ENCODE assay signal across 21 cellular contexts in genomic region chr18:62683935-62684334, GRCh38. TPM values are rescaled to one million over a fixed set of nuclear protein-coding genes. Genes with fewer than 3 reads are reported as not detected.
DNase-seq lines count a peak whose midpoint lies in the region; ATAC-seq, FAIRE-seq and TF ChIP-seq lines count a peak whose summit lies in the region.
"Had no signal": no experiment of that assay in that cellular context is flagged by ENCODE, and none has a peak within 500 bp of the region (broad histone marks: within the 10 kb centered on the region; RNA-seq: fewer than 3 reads in every experiment).

No MANE protein-coding gene starts in this region.

- 5% methylated on average over 4 of the region's 4 CpGs for WGBS in K562 (ENCODE audit: insufficient coverage, low coverage, missing lambda C conversion rate)
- no CpG with 5 or more reads among the region's 4 CpGs for WGBS in mesendoderm (ENCODE audit: extremely low coverage, insufficient coverage, low lambda C conversion rate)

- no TSS peak for BruUV-seq in K562 (replicated peaks; lab: Mats Ljungman, UMichigan)

- H3K4me1 ChIP-seq in K562 (replicated peaks in 1 of 2; ENCODE audit: control insufficient read depth in 2 of 2, insufficient read depth in 2 of 2, low read length in 2 of 2), result no peaks in the 10 kb centered on the region
- H3K4me1 ChIP-seq in mesendoderm (ENCODE audit: control insufficient read depth, low read depth, low read length), result no peaks in the 10 kb centered on the region
- H3K4me1 ChIP-seq: BE2C, Peyer's patch had no signal

- H3K4me3 ChIP-seq in K562 (no peak overlapping the region), mesendoderm (ENCODE audit: low read length) (no peak overlapping the region)
- H3K4me3 ChIP-seq: Peyer's patch had no signal

- POLR2A ChIA-PET in K562 (lab: Yijun Ruan, JAX), result no interaction called here

- H3K36me3 ChIP-seq in K562 (ENCODE audit: control insufficient read depth, insufficient read depth, low read length) (no peaks in the 10 kb centered on the region), mesendoderm (ENCODE audit: control insufficient read depth, insufficient read depth, low read length) (no peaks in the 10 kb centered on the region)
- H3K36me3 ChIP-seq: BE2C, Peyer's patch had no signal

- H2BK15ac ChIP-seq in mesendoderm (replicated peaks; ENCODE audit: low read depth), result no peak overlapping the region

- CTCF ChIA-PET in K562 (lab: Yijun Ruan, JAX; ENCODE audit: low intra/inter-chr PET ratio), result no interaction called here

- no peak overlapping the region for H2BK5ac ChIP-seq in mesendoderm (ENCODE audit: low read length)

- H3K9ac ChIP-seq in K562 (ENCODE audit: insufficient read depth in 1 of 2, low read depth in 2 of 2, low read length in 2 of 2), result no peak overlapping the region
- H3K9ac ChIP-seq in mesendoderm (ENCODE audit: low read length), result no peak overlapping the region
- H3K9ac ChIP-seq: KMS-11, SK-N-SH had no signal

- no peak overlapping the region for H2AK5ac ChIP-seq in mesendoderm (ENCODE audit: low read length)

- no peak overlapping the region for H3K18ac ChIP-seq in mesendoderm (ENCODE audit: low read length)

- no peak for TF ChIP-seq EP300 in K562 (IDR thresholded peaks at IDR 0.05; ENCODE audit: low read length)

- TF ChIP-seq CTCF in K562 (IDR thresholded peaks at IDR 0.05 in 2 of 3, conservative IDR thresholded peaks at IDR 0.05 in 1 of 3; ENCODE audit: insufficient read depth in 2 of 3, low read depth in 1 of 3, low read length in 3 of 3), result no peak

- no peaks in the 10 kb centered on the region for H4K20me1 ChIP-seq in K562 (replicated peaks; ENCODE audit: control insufficient read depth, insufficient read depth, low read length)

- H3K23ac ChIP-seq in mesendoderm (ENCODE audit: low read length), result no peak overlapping the region

- intact Hi-C loops in K562 (cut with micrococcal nuclease), result no loop called here

- no peaks in the 10 kb centered on the region for H3K79me1 ChIP-seq in mesendoderm (ENCODE audit: low read length)

- no peak overlapping the region for H2BK120ac ChIP-seq in mesendoderm (ENCODE audit: low read depth, low read length)

- H4K8ac ChIP-seq in mesendoderm (ENCODE audit: low read depth, low read length), result no peak overlapping the region

- H3K4me2 ChIP-seq in K562 (ENCODE audit: insufficient read depth, low read length), result no peak overlapping the region
- H3K4me2 ChIP-seq in mesendoderm (ENCODE audit: low read length), result no peak overlapping the region
- H3K4me2 ChIP-seq: KMS-11, SK-N-SH had no signal

- in situ Hi-C loops in K562 (cut with MboI), result no loop called here

- no peak overlapping the region for H3K56ac ChIP-seq in mesendoderm (ENCODE audit: low read length)

- FAIRE-seq in K562 (lab: Jason Lieb, UNC), result no peak
- FAIRE-seq: GM18507 had no signal

- no peak for TF ChIP-seq RAD21 in K562 (CRISPR knock-in tag; conservative IDR thresholded peaks at IDR 0.05 in 1 of 2, IDR thresholded peaks at IDR 0.05 in 1 of 2)

- H4K5ac ChIP-seq in mesendoderm (ENCODE audit: low read length), result no peak overlapping the region

- no peaks in the 10 kb centered on the region for H3K9me3 ChIP-seq in K562 (replicated peaks; ENCODE audit: control insufficient read depth, insufficient read depth, low read depth, low read length)
- H3K9me3 ChIP-seq: BE2C, Peyer's patch, SK-N-SH had no signal

- 0 out of 2 replicates have a peak overlapping the region, but pooled peaks have one; percentile 31 for H2AFZ ChIP-seq in K562 (ENCODE audit: low read depth, low read length)

- no peaks in the 10 kb centered on the region for H3K9me1 ChIP-seq in K562 (ENCODE audit: control insufficient read depth, insufficient read depth, low read length)

- DNase-seq in ELF-1 (ENCODE audit: low read depth, low spot score) (peak; percentile 79), K562 (ENCODE audit: extremely low read depth in 1 of 4, low spot score in 3 of 4) (no peak), mesendoderm (peak; percentile 69), retina (peak; percentile 29), iPS-NIHi7 (ENCODE audit: extremely low spot score) (no peak)
- DNase-seq: 8988T, ACHN, BE2C, Calu3, HCEC 1CT, IMR-90, MM.1S, NCI-H2029, NCI-H526 treated with DMSO at 0.1 percent for 48 hours, Peyer's patch, SIG-M5, SK-N-SH had no signal

- H3K27ac ChIP-seq in K562 (ENCODE audit: extremely low read depth, low read depth, low read length), result no peak overlapping the region
- H3K27ac ChIP-seq in mesendoderm (ENCODE audit: low read depth, low read length), result no peak overlapping the region
- H3K27ac ChIP-seq: KMS-11, Peyer's patch had no signal

- ATAC-seq in K562 (no peak), GM19395 (IDR thresholded peaks at IDR 0.05; ENCODE audit: unreplicated experiment) (no peak), HG03432 (IDR thresholded peaks at IDR 0.05; ENCODE audit: unreplicated experiment) (no peak)

- H3K79me2 ChIP-seq in K562 (ENCODE audit: control insufficient read depth, insufficient read depth, low read length) (no peaks in the 10 kb centered on the region), mesendoderm (ENCODE audit: control insufficient read depth, insufficient read depth, low read length) (no peaks in the 10 kb centered on the region)

- TF ChIP-seq POLR2A in K562 (conservative IDR thresholded peaks at IDR 0.05), result no peak

- H3K4ac ChIP-seq in mesendoderm (ENCODE audit: low read depth, low read length), result no peak overlapping the region

- H3K27me3 ChIP-seq in K562 (ENCODE audit: control insufficient read depth in 2 of 2, insufficient read depth in 2 of 2, low read length in 2 of 2) (no peaks in the 10 kb centered on the region), mesendoderm (ENCODE audit: insufficient read depth, low read length, poor library complexity) (no peaks in the 10 kb centered on the region)
- H3K27me3 ChIP-seq: BE2C, Peyer's patch had no signal

TF ChIP-seq in K562, 482 proteins besides CTCF, POLR2A, EP300 and RAD21:
- TF ChIP-seq ZNF644 (tag; IDR thresholded peaks at IDR 0.05; ENCODE audit: low read depth) (no peak), PHB2 (IDR thresholded peaks at IDR 0.05; ENCODE audit: low read depth) (no peak), ZNF511 (CRISPR knock-in tag; IDR thresholded peaks at IDR 0.05) (no peak), HOMEZ (CRISPR knock-in tag; IDR thresholded peaks at IDR 0.05) (no peak), CGGBP1 (CRISPR knock-in tag; IDR thresholded peaks at IDR 0.05) (no peak), RB1 (IDR thresholded peaks at IDR 0.05; ENCODE audit: low read depth) (no peak), CXXC5 (CRISPR knock-in tag; IDR thresholded peaks at IDR 0.05) (no peak)
TF ChIP-seq in K562: peak in this region for 0.

RNA-seq across cellular contexts. Expression of gene PHLPP1, which starts 31.4 kb away (rescaled TPM):
- total RNA-seq in K562 (2011; cell fraction: chromatin; rRNA removed; ENCODE audit: low replicate concordance), result 30.9 and 39.4 TPM in 2 replicates
- 13.0 and 15.7 TPM in 2 replicates for total RNA-seq in K562 (2011; cell fraction: nucleolus; rRNA removed)
- total RNA-seq in K562 (2011; cell fraction: nucleoplasm; rRNA removed), result 12.4 and 12.5 TPM in 2 replicates
- 4.9 and 5.8 TPM in 2 replicates for total RNA-seq in K562 (2014; rRNA removed)
- 4.5 and 4.6 TPM in 2 replicates for total RNA-seq in K562 (2014; rRNA removed; fragmentation: Illumina TruSeq; extraction: Trizol)
- total RNA-seq in K562 (2015; rRNA removed; fragmentation: Illumina TruSeq; extraction: Trizol), result 4.5 and 5.9 TPM in 2 replicates
- 7.6 and 9.0 TPM in 2 replicates for total RNA-seq in K562 (2021)
- 3.4 and 6.0 TPM in 2 replicates for polyA plus RNA-seq in K562 (2011; rRNA removed)
- polyA plus RNA-seq in K562 (2011; cell fraction: cytosol; rRNA removed), result 3.4 and 4.6 TPM in 2 replicates
- polyA plus RNA-seq in K562 (2011; cell fraction: nucleus; rRNA removed), result 5.6 and 7.3 TPM in 2 replicates
- 5.3 and 5.6 TPM in 2 replicates for polyA plus RNA-seq in K562 (2012)
- polyA plus RNA-seq in K562 (2014; fragmentation: Illumina TruSeq; extraction: Trizol), result 4.8 and 7.2 TPM in 2 replicates
- under 1 TPM; 0.56 TPM for polyA plus RNA-seq in K562 (2014; fragmentation: Nextera tagmentation; extraction: Ambion mirVana)
- polyA plus RNA-seq in K562 (2014; rRNA removed), result 2.6 and 2.8 TPM in 2 replicates
- polyA minus RNA-seq in K562 (2011; rRNA and poly(A)+ RNA removed), result 20.7 and 42.8 TPM in 2 replicates
- 11.4 and 14.5 TPM in 2 replicates for polyA minus RNA-seq in K562 (2011; cell fraction: cytosol; rRNA and poly(A)+ RNA removed)
- polyA minus RNA-seq in K562 (2011; cell fraction: nucleus; rRNA and poly(A)+ RNA removed), result 10.1 and 27.2 TPM in 2 replicates
- polyA plus RNA-seq in mesendoderm (2013, experiment 1 of 2), result 17.3 TPM
- 16.1 TPM for polyA plus RNA-seq in mesendoderm (2013, experiment 2 of 2)

Comparison
In these comparisons a context has a peak if more than half of its experiments do, and no peak if none do; other contexts are left out.
1. DNase-seq: peak in ELF-1 (single experiment), mesendoderm (single experiment) and retina (single experiment); none in K562 (0 of 4) and iPS-NIHi7 (single experiment).